Comparison of ENCODE assay signal across 16 cellular contexts in the genomic region with DNA sequence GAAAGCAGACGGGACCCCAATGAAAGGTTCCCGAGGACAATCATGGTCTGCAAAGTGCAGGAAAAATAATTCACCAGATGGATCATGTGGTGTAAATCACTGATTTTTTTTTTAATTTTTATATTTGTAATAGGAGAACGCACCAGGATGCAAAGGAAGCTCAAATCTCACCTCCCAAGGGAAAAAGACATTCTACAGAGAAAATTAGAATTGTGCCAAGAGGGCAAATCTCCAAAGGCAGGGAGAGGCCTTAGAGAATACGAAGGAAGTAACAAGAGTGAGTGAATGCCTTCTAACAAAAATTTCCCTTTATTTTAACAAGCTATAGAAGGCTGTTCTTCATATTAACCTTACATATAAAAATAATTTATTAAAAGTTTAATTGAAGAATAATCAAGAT.
"Had no signal": no experiment of that assay in that cellular context is flagged by ENCODE, and none has a peak within 500 bp of the region (broad histone marks: within the 10 kb centered on the region; RNA-seq: fewer than 3 reads in every experiment).

No MANE protein-coding gene starts in this region.

- H3K27ac Mint-ChIP-seq: activated T-helper 2 cell treated with anti-CD3 and anti-CD28 coated beads, Interferon-gamma antibody, Interleukin-2, Interleukin-4, amounts not matched to agents 10 μg/mL and 5 μg/mL and 100 μg/mL, durations not matched to agents 14 hours and 24 hours and 36 hours; neural progenitor cell had no signal

- H3K27me3 Mint-ChIP-seq: activated naive CD8-positive, alpha-beta T cell treated with anti-CD3 and anti-CD28 coated beads, Interleukin-2, amount 10 ng/mL, durations not matched to agents 7 days and 5 days had no signal

- H3K9me3 ChIP-seq: esophagus muscularis mucosa, gastrocnemius medialis, heart right ventricle, left lung, ovary, thoracic aorta had no signal

- H3K4me3 ChIP-seq: esophagus muscularis mucosa, gastrocnemius medialis, heart right ventricle, left lung, neural progenitor cell, ovary, thoracic aorta had no signal

- H3K27me3 ChIP-seq: esophagus muscularis mucosa, gastrocnemius medialis, heart right ventricle, left lung, neural progenitor cell, ovary had no signal

- H3K4me3 Mint-ChIP-seq: activated naive CD8-positive, alpha-beta T cell treated with anti-CD3 and anti-CD28 coated beads, Interleukin-2, amount 10 ng/mL, durations not matched to agents 7 days and 5 days; neural progenitor cell had no signal

- ATAC-seq: gastrocnemius medialis; heart right ventricle; left lung; stimulated activated naive CD8-positive, alpha-beta T cell treated with anti-CD3 and anti-CD28 coated beads, Interleukin-15, Interleukin-2, amounts not matched to agents 100 U/mL and 50 U/mL, for 24 hours had no signal

- DNase-seq: activated CD4-positive, alpha-beta T cell treated with anti-CD3 and anti-CD28 coated beads for 48 hours; activated naive CD8-positive, alpha-beta T cell treated with anti-CD3 and anti-CD28 coated beads, Interleukin-2, amount 10 ng/mL, durations not matched to agents 7 days and 5 days; aorta; gastrocnemius medialis; heart right ventricle; islet precursor cell; left lung; mesenchymal stem cell; ovary; stimulated activated CD4-positive, alpha-beta T cell treated with anti-CD3 and anti-CD28 coated beads, Interleukin-2, amount 100 ng/mL, for 48 hours; stimulated activated naive CD8-positive, alpha-beta T cell treated with anti-CD3 and anti-CD28 coated beads, Interleukin-15, Interleukin-2, amounts not matched to agents 100 U/mL and 50 U/mL, for 24 hours had no signal

- H3K27ac ChIP-seq: esophagus muscularis mucosa, gastrocnemius medialis, heart right ventricle, left lung, neural progenitor cell, ovary, thoracic aorta, VCaP had no signal

- H3K36me3 Mint-ChIP-seq: neural progenitor cell had no signal

- H3K4me1 ChIP-seq: neural progenitor cell had no signal

- H3K9me3 Mint-ChIP-seq: activated naive CD8-positive, alpha-beta T cell treated with anti-CD3 and anti-CD28 coated beads, Interleukin-2, amount 10 ng/mL, durations not matched to agents 7 days and 5 days; activated T-helper 2 cell treated with anti-CD3 and anti-CD28 coated beads, Interferon-gamma antibody, Interleukin-2, Interleukin-4, amounts not matched to agents 10 μg/mL and 5 μg/mL and 100 μg/mL, durations not matched to agents 14 hours and 24 hours and 36 hours; neural progenitor cell had no signal

- H3K36me3 ChIP-seq: esophagus muscularis mucosa, gastrocnemius medialis, heart right ventricle, left lung, neural progenitor cell, ovary, thoracic aorta had no signal
